17 cellular contexts compared by ENCODE assay signal in the genomic region with DNA sequence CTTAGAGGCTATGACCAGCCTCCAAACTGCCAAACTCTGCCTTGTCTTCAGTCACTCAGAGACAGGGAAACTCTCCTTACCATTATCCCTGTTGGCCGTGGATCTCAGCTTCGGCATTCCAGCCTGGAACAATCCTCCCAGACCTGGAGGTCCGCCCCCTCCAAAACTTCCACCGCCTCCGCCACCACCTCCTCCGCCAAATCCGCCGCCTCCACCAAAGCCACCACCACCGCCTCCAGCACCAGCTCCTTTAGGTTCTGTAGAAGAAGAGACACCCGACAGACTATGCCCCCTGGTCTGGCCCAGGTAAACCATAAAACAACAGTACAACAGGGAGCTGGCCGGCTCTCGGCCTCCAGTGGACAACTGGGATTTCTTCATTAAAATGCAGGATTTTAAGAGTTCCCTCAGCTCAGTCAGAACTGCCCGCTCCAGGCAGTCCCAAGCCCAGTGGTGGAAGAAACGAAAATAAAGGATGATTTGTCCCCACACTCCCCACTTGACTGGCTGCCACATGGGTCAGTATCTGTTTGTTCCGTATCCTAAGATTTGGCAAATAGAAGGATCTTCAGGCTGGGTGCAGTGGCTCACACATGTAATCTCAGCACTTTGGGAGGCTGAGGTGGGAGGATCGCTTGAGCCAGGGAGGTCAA. TPM values are rescaled to one million over a fixed set of nuclear protein-coding genes. Genes with fewer than 3 reads are reported as not detected.
DNase-seq lines count a peak whose midpoint lies in the region; ATAC-seq and FAIRE-seq lines count a peak whose summit lies in the region.
"Had no signal": no experiment of that assay in that cellular context is flagged by ENCODE, and none has a peak within 500 bp of the region (broad histone marks: within the 10 kb centered on the region; RNA-seq: fewer than 3 reads in every experiment).

No MANE protein-coding gene starts in this region.

- H3K36me3 Mint-ChIP-seq in activated T-cell treated with anti-CD3 and anti-CD28 coated beads, Interleukin-2, amount 50 U/mL, for 72 hours (ENCODE audit: insufficient read depth in 2 of 2) = peaks cover 18 to 56% of the 10 kb centered on the region in 2 donors
- H3K36me3 Mint-ChIP-seq in activated T-helper 2 cell treated with anti-CD3 and anti-CD28 coated beads, Interferon-gamma antibody, Interleukin-2, Interleukin-4, amounts not matched to agents 10 μg/mL and 5 μg/mL and 100 μg/mL, durations not matched to agents 14 hours and 24 hours and 36 hours (ENCODE audit: low read depth) = peaks cover 94% of the 10 kb centered on the region
- peaks cover 47 to 66% of the 10 kb centered on the region in 2 donors for H3K36me3 Mint-ChIP-seq in stimulated activated naive B cell treated with anti-CD40 and anti-IgM and Interleukin-4, amounts not matched to agents 10 μg/mL and 1 μg/mL and 100 μg/mL, for 72 hours

- DNase-seq in activated T-cell treated with anti-CD3 and anti-CD28 coated beads, Interleukin-2, amount 50 U/mL, for 72 hours = no peak
- no peak for DNase-seq in activated T-cell treated with anti-CD3 and anti-CD28 coated beads for 4 hours
- no peak for DNase-seq in activated T-helper 2 cell treated with anti-CD3 and anti-CD28 coated beads, Interferon-gamma antibody, Interleukin-2, Interleukin-4, amounts not matched to agents 10 μg/mL and 5 μg/mL and 100 μg/mL, durations not matched to agents 14 hours and 24 hours and 36 hours (ENCODE audit: low spot score)
- no peak for DNase-seq in stimulated activated naive B cell treated with anti-CD40 and anti-IgM and Interleukin-4, amounts not matched to agents 10 μg/mL and 1 μg/mL and 100 μg/mL, for 72 hours
- DNase-seq in SJCRH30 = no peak
- DNase-seq in urothelium cell line (ENCODE audit: low spot score) = no peak
- DNase-seq in KBM-7 = no peak
- DNase-seq: left colon; NCI-H2107; NCI-H69; PC-3; SK-N-SH; stimulated activated naive CD4-positive, alpha-beta T cell treated with Interleukin-2 at 50 U/mL for 16 hours had no signal

- peak overlapping the region; percentile 97 for H3K27ac Mint-ChIP-seq in activated T-cell treated with anti-CD3 and anti-CD28 coated beads, Interleukin-2, amount 50 U/mL, for 72 hours
- H3K27ac Mint-ChIP-seq in activated T-helper 2 cell treated with anti-CD3 and anti-CD28 coated beads, Interferon-gamma antibody, Interleukin-2, Interleukin-4, amounts not matched to agents 10 μg/mL and 5 μg/mL and 100 μg/mL, durations not matched to agents 14 hours and 24 hours and 36 hours = peak overlapping the region; percentile 63
- H3K27ac Mint-ChIP-seq in stimulated activated naive B cell treated with anti-CD40 and anti-IgM and Interleukin-4, amounts not matched to agents 10 μg/mL and 1 μg/mL and 100 μg/mL, for 72 hours = peak overlapping the region; percentile 75
- H3K27ac Mint-ChIP-seq: progenitor cell of endocrine pancreas had no signal

- H3K27ac ChIP-seq in layer of hippocampus (ENCODE audit: low read depth, low read length) = peak overlapping the region; percentile 40
- H3K27ac ChIP-seq in SJCRH30 = no peak overlapping the region
- H3K27ac ChIP-seq: cardiac muscle cell had no signal

- H3K4me3 Mint-ChIP-seq in activated T-cell treated with anti-CD3 and anti-CD28 coated beads, Interleukin-2, amount 50 U/mL, for 72 hours = no peak overlapping the region
- H3K4me3 Mint-ChIP-seq in activated T-helper 2 cell treated with anti-CD3 and anti-CD28 coated beads, Interferon-gamma antibody, Interleukin-2, Interleukin-4, amounts not matched to agents 10 μg/mL and 5 μg/mL and 100 μg/mL, durations not matched to agents 14 hours and 24 hours and 36 hours (ENCODE audit: low read depth) = no peak overlapping the region
- no peak overlapping the region for H3K4me3 Mint-ChIP-seq in stimulated activated naive B cell treated with anti-CD40 and anti-IgM and Interleukin-4, amounts not matched to agents 10 μg/mL and 1 μg/mL and 100 μg/mL, for 72 hours

- no peaks in the 10 kb centered on the region for H3K9me3 ChIP-seq in SJCRH30 (replicated peaks)
- H3K9me3 ChIP-seq: SK-N-SH had no signal

- H3K9me3 Mint-ChIP-seq in activated T-cell treated with anti-CD3 and anti-CD28 coated beads, Interleukin-2, amount 50 U/mL, for 72 hours = no peaks in the 10 kb centered on the region
- no peaks in the 10 kb centered on the region for H3K9me3 Mint-ChIP-seq in activated T-helper 2 cell treated with anti-CD3 and anti-CD28 coated beads, Interferon-gamma antibody, Interleukin-2, Interleukin-4, amounts not matched to agents 10 μg/mL and 5 μg/mL and 100 μg/mL, durations not matched to agents 14 hours and 24 hours and 36 hours
- H3K9me3 Mint-ChIP-seq in stimulated activated naive B cell treated with anti-CD40 and anti-IgM and Interleukin-4, amounts not matched to agents 10 μg/mL and 1 μg/mL and 100 μg/mL, for 72 hours = no peaks in the 10 kb centered on the region

- no peak for FAIRE-seq in urothelium cell line (lab: Jason Lieb, UNC)
- FAIRE-seq: K562 had no signal

- in situ Hi-C loops in KBM-7 (cut with MboI; ENCODE audit: low pct_unique_long_range_greater_than_20kb, low sequenced_read_pairs) = loop anchor here (25.0 kb wide), 1 partner anchor 112 kb away; no protein-coding TSS in a partner anchor

- no peak overlapping the region for H3K4me3 ChIP-seq in SJCRH30
- H3K4me3 ChIP-seq: cardiac muscle cell, K562 had no signal

- intact Hi-C loops in activated T-helper 2 cell treated with anti-CD3 and anti-CD28 coated beads, Interferon-gamma antibody, Interleukin-2, Interleukin-4, amounts not matched to agents 10 μg/mL and 5 μg/mL and 100 μg/mL, durations not matched to agents 14 hours and 24 hours and 36 hours (cut with micrococcal nuclease) = loop anchor here (10.0 kb wide), 1 partner anchor 60 kb away; no protein-coding TSS in a partner anchor

- peaks cover 10% of the 10 kb centered on the region; the same call in 1 of the 2 replicates for H3K36me3 ChIP-seq in SJCRH30

- no peaks in the 10 kb centered on the region for H3K27me3 Mint-ChIP-seq in activated T-cell treated with anti-CD3 and anti-CD28 coated beads, Interleukin-2, amount 50 U/mL, for 72 hours (ENCODE audit: low read depth)
- H3K27me3 Mint-ChIP-seq in activated T-helper 2 cell treated with anti-CD3 and anti-CD28 coated beads, Interferon-gamma antibody, Interleukin-2, Interleukin-4, amounts not matched to agents 10 μg/mL and 5 μg/mL and 100 μg/mL, durations not matched to agents 14 hours and 24 hours and 36 hours (ENCODE audit: low read depth) = no peaks in the 10 kb centered on the region
- H3K27me3 Mint-ChIP-seq in stimulated activated naive B cell treated with anti-CD40 and anti-IgM and Interleukin-4, amounts not matched to agents 10 μg/mL and 1 μg/mL and 100 μg/mL, for 72 hours = no peaks in the 10 kb centered on the region
- H3K27me3 Mint-ChIP-seq: progenitor cell of endocrine pancreas had no signal

- H3K27me3 ChIP-seq in layer of hippocampus (ENCODE audit: control insufficient read depth, insufficient read depth, low read length) = no peaks in the 10 kb centered on the region
- H3K27me3 ChIP-seq in SJCRH30 = no peaks in the 10 kb centered on the region
- H3K27me3 ChIP-seq: cardiac muscle cell had no signal

- peaks cover 5% of the 10 kb centered on the region; the same call in 1 of the 2 replicates for H3K4me1 ChIP-seq in SJCRH30

- peaks cover 74% of the 10 kb centered on the region for H3K4me1 Mint-ChIP-seq in activated T-cell treated with anti-CD3 and anti-CD28 coated beads, Interleukin-2, amount 50 U/mL, for 72 hours (ENCODE audit: low read depth)
- H3K4me1 Mint-ChIP-seq in activated T-helper 2 cell treated with anti-CD3 and anti-CD28 coated beads, Interferon-gamma antibody, Interleukin-2, Interleukin-4, amounts not matched to agents 10 μg/mL and 5 μg/mL and 100 μg/mL, durations not matched to agents 14 hours and 24 hours and 36 hours (ENCODE audit: low read depth) = peaks cover 56% of the 10 kb centered on the region
- peaks cover 17 to 43% of the 10 kb centered on the region in 2 donors for H3K4me1 Mint-ChIP-seq in stimulated activated naive B cell treated with anti-CD40 and anti-IgM and Interleukin-4, amounts not matched to agents 10 μg/mL and 1 μg/mL and 100 μg/mL, for 72 hours

- ATAC-seq in activated T-cell treated with anti-CD3 and anti-CD28 coated beads, Interleukin-2, amount 50 U/mL, for 72 hours (replicated peaks in 1 of 2) = no peak
- ATAC-seq in stimulated activated naive B cell treated with anti-CD40 and anti-IgM and Interleukin-4, amounts not matched to agents 10 μg/mL and 1 μg/mL and 100 μg/mL, for 72 hours (replicated peaks) = no peak
- ATAC-seq: K562, left colon, PC-3 had no signal

RNA-seq across cellular contexts. Expression of gene WIPF1, which starts 22.4 kb away (rescaled TPM):
- 100 to 1,000 TPM; 198 to 237 TPM for total RNA-seq in activated T-cell treated with anti-CD3 and anti-CD28 coated beads, Interleukin-2, amount 50 U/mL, for 72 hours
- total RNA-seq in activated T-helper 2 cell treated with anti-CD3 and anti-CD28 coated beads, Interferon-gamma antibody, Interleukin-2, Interleukin-4, amounts not matched to agents 10 μg/mL and 5 μg/mL and 100 μg/mL, durations not matched to agents 14 hours and 24 hours and 36 hours = 281 and 287 TPM in 2 replicates
- total RNA-seq in SJCRH30 (2014; rRNA removed; shearing (Covaris generic)) = 14.8 and 18.8 TPM in 2 replicates

Comparison
In these comparisons a context has a peak if more than half of its experiments do, and no peak if none do; other contexts are left out.
1. RNA of gene WIPF1, which starts 22.4 kb away (total RNA-seq): 281 to 287 TPM in activated T-helper 2 cell treated with anti-CD3 and anti-CD28 coated beads, Interferon-gamma antibody, Interleukin-2, Interleukin-4, amounts not matched to agents 10 μg/mL and 5 μg/mL and 100 μg/mL, durations not matched to agents 14 hours and 24 hours and 36 hours and 198 to 237 TPM in activated T-cell treated with anti-CD3 and anti-CD28 coated beads, Interleukin-2, amount 50 U/mL, for 72 hours; 14.8 to 18.8 TPM in SJCRH30; every median in the first group is over 10 times any median in the second.
2. Peak in every context shown above with its lines, with median percentiles within 50 percentile points of each other: H3K27ac Mint-ChIP-seq.